ENCODE assay signal across 8 cellular contexts in the genomic region with DNA sequence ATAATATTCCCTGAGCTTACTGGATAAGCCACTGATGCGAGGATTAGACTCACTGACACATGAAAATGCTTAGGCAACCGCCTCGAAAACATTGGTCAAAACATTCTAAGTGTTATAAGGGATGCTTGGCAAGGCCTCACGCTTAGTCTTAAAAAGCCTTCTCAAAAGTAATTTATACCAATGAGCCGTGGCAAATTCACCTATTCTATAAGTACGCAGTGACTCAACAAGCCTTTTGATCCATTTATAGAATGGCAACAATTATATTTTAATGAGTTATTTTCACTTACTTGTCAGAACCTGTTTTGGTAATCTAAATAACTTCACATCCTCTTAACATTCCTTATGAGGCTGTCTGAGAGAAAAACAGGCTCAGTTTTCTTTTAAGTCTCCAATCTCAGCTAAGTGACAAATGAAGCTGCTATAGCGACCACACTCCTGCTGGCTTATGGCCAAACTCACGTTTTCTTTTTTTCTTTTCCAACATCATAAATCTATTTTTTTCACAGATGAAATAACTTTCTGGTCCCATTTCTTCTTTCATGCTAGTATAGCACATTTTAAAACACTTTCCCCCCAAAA.
A peak's percentile ranks its signal among the peaks of the same experiment; 100 is the strongest.
DNase-seq lines count a peak whose midpoint lies in the region; ATAC-seq, FAIRE-seq and TF ChIP-seq lines count a peak whose summit lies in the region.

No MANE protein-coding gene starts in this region.

- H3K4me3 Mint-ChIP-seq in activated CD4-positive, alpha-beta T cell treated with anti-CD3 and anti-CD28 coated beads, Interleukin-2, amount 10 ng/mL, durations not matched to agents 24 days and 14 days, result peak overlapping the region; percentile 78
- peak overlapping the region; percentile 84 for H3K4me3 Mint-ChIP-seq in activated CD8-positive, alpha-beta T cell treated with anti-CD3 and anti-CD28 coated beads, Interleukin-2, amount 10 ng/mL, durations not matched to agents 7 days and 5 days

- ATAC-seq in activated CD8-positive, alpha-beta T cell treated with anti-CD3 and anti-CD28 coated beads, Interleukin-2, amount 10 ng/mL, durations not matched to agents 7 days and 5 days, result no peak
- ATAC-seq in HG03139 (IDR thresholded peaks at IDR 0.05; ENCODE audit: unreplicated experiment), result no peak

- CTCF ChIA-PET in activated CD8-positive, alpha-beta T cell treated with anti-CD3 and anti-CD28 coated beads, Interleukin-2, amount 10 ng/mL, durations not matched to agents 7 days and 5 days (lab: Charles Lee), result interaction anchor here (0.9 to 18.7 kb wide), 11 partner anchors 10 to 276 kb away, joined by 3 to 421 read pairs (median 18); no protein-coding TSS in a partner anchor

- WGBS in suprapubic skin, result 28% methylated on average over 8 of the region's 8 CpGs

- no peaks in the 10 kb centered on the region for H3K27me3 Mint-ChIP-seq in activated CD4-positive, alpha-beta T cell treated with anti-CD3 and anti-CD28 coated beads, Interleukin-2, amount 10 ng/mL, durations not matched to agents 24 days and 14 days
- H3K27me3 Mint-ChIP-seq in activated CD8-positive, alpha-beta T cell treated with anti-CD3 and anti-CD28 coated beads, Interleukin-2, amount 10 ng/mL, durations not matched to agents 7 days and 5 days (ENCODE audit: low read depth), result no peaks in the 10 kb centered on the region

- POLR2A ChIA-PET in activated CD8-positive, alpha-beta T cell treated with anti-CD3 and anti-CD28 coated beads, Interleukin-2, amount 10 ng/mL, durations not matched to agents 7 days and 5 days (lab: Charles Lee), result interaction anchor here (1.6 to 5.9 kb wide), 5 partner anchors 9 to 296 kb away, joined by 6 to 226 read pairs (median 17); a partner anchor contains a TSS

- no peaks in the 10 kb centered on the region for H3K9me3 ChIP-seq in iPS-20b (ENCODE audit: insufficient read depth, low read depth, low read length)
- no peaks in the 10 kb centered on the region for H3K9me3 ChIP-seq in suprapubic skin

- no peak for DNase-seq in activated CD4-positive, alpha-beta T cell treated with anti-CD3 and anti-CD28 coated beads, Interleukin-2, amount 10 ng/mL, durations not matched to agents 24 days and 14 days
- DNase-seq in activated CD4-positive, alpha-beta T cell treated with anti-CD3 and anti-CD28 coated beads, Interleukin-2, amount 50 U/mL, for 4 hours, result no peak
- DNase-seq in activated CD8-positive, alpha-beta T cell treated with anti-CD3 and anti-CD28 coated beads, Interleukin-2, amount 10 ng/mL, durations not matched to agents 7 days and 5 days, result no peak
- DNase-seq in suprapubic skin (ENCODE audit: low spot score in 2 of 2) (no peak), GM12892 (ENCODE audit: insufficient read length) (no peak), NCI-H2171 (lab: John Stamatoyannopoulos, UW) (no peak)

- H3K9ac ChIP-seq in iPS-20b (ENCODE audit: low read depth, low read length), result peak overlapping the region; percentile 85; the same call in 1 of the 2 replicates

- H3K4me1 Mint-ChIP-seq in activated CD4-positive, alpha-beta T cell treated with anti-CD3 and anti-CD28 coated beads, Interleukin-2, amount 10 ng/mL, durations not matched to agents 24 days and 14 days, result peaks cover 62% of the 10 kb centered on the region
- H3K4me1 Mint-ChIP-seq in activated CD8-positive, alpha-beta T cell treated with anti-CD3 and anti-CD28 coated beads, Interleukin-2, amount 10 ng/mL, durations not matched to agents 7 days and 5 days (ENCODE audit: low read depth), result peaks cover 77% of the 10 kb centered on the region

- TF ChIP-seq CTCF in suprapubic skin (IDR thresholded peaks at IDR 0.05), result no peak

- H3K36me3 ChIP-seq in iPS-20b (ENCODE audit: insufficient read depth, low read depth, low read length), result no peaks in the 10 kb centered on the region
- H3K36me3 ChIP-seq in suprapubic skin, result no peaks in the 10 kb centered on the region

- H3K27ac ChIP-seq in iPS-20b (ENCODE audit: low read length) (no peak overlapping the region), suprapubic skin (peak overlapping the region; percentile 91)

- TF ChIP-seq EP300 in suprapubic skin (IDR thresholded peaks at IDR 0.05), result no peak

- intact Hi-C loops in activated CD4-positive, alpha-beta T cell treated with anti-CD3 and anti-CD28 coated beads, Interleukin-2, amount 10 ng/mL, durations not matched to agents 24 days and 14 days (cut with micrococcal nuclease), result loop anchor here (1.0 to 10.0 kb wide), 2 partner anchors 54 to 671 kb away; a partner anchor contains a TSS

- H3K9me3 Mint-ChIP-seq in activated CD4-positive, alpha-beta T cell treated with anti-CD3 and anti-CD28 coated beads, Interleukin-2, amount 10 ng/mL, durations not matched to agents 24 days and 14 days, result no peaks in the 10 kb centered on the region
- no peaks in the 10 kb centered on the region for H3K9me3 Mint-ChIP-seq in activated CD8-positive, alpha-beta T cell treated with anti-CD3 and anti-CD28 coated beads, Interleukin-2, amount 10 ng/mL, durations not matched to agents 7 days and 5 days (ENCODE audit: insufficient read depth)

- H3K27me3 ChIP-seq in iPS-20b (ENCODE audit: insufficient read depth, low read length) (no peaks in the 10 kb centered on the region), suprapubic skin (no peaks in the 10 kb centered on the region)

- TF ChIP-seq POLR2A in suprapubic skin (IDR thresholded peaks at IDR 0.05), result no peak
- no peak for TF ChIP-seq POLR2A in GM12892 (IDR thresholded peaks at IDR 0.05; ENCODE audit: low read depth, low read length)

- H3K4me3 ChIP-seq in iPS-20b (ENCODE audit: low read length) (peak overlapping the region; percentile 83), suprapubic skin (peak overlapping the region; percentile 55)

- no peak for FAIRE-seq in GM12892 (lab: Jason Lieb, UNC)

- peaks cover 43% of the 10 kb centered on the region for H3K4me1 ChIP-seq in iPS-20b (ENCODE audit: insufficient read depth, low read length)
- H3K4me1 ChIP-seq in suprapubic skin, result peaks cover 63% of the 10 kb centered on the region

- H3K27ac Mint-ChIP-seq in activated CD4-positive, alpha-beta T cell treated with anti-CD3 and anti-CD28 coated beads, Interleukin-2, amount 10 ng/mL, durations not matched to agents 24 days and 14 days, result peak overlapping the region; percentile 97
- H3K27ac Mint-ChIP-seq in activated CD8-positive, alpha-beta T cell treated with anti-CD3 and anti-CD28 coated beads, Interleukin-2, amount 10 ng/mL, durations not matched to agents 7 days and 5 days, result peak overlapping the region; percentile 94

- H3K36me3 Mint-ChIP-seq in activated CD4-positive, alpha-beta T cell treated with anti-CD3 and anti-CD28 coated beads, Interleukin-2, amount 10 ng/mL, durations not matched to agents 24 days and 14 days (ENCODE audit: low read depth), result peaks cover 9% of the 10 kb centered on the region
- peaks cover 10% of the 10 kb centered on the region for H3K36me3 Mint-ChIP-seq in activated CD8-positive, alpha-beta T cell treated with anti-CD3 and anti-CD28 coated beads, Interleukin-2, amount 10 ng/mL, durations not matched to agents 7 days and 5 days (ENCODE audit: low read depth)
